ENCODE assay signal across 16 cellular contexts in the genomic region with DNA sequence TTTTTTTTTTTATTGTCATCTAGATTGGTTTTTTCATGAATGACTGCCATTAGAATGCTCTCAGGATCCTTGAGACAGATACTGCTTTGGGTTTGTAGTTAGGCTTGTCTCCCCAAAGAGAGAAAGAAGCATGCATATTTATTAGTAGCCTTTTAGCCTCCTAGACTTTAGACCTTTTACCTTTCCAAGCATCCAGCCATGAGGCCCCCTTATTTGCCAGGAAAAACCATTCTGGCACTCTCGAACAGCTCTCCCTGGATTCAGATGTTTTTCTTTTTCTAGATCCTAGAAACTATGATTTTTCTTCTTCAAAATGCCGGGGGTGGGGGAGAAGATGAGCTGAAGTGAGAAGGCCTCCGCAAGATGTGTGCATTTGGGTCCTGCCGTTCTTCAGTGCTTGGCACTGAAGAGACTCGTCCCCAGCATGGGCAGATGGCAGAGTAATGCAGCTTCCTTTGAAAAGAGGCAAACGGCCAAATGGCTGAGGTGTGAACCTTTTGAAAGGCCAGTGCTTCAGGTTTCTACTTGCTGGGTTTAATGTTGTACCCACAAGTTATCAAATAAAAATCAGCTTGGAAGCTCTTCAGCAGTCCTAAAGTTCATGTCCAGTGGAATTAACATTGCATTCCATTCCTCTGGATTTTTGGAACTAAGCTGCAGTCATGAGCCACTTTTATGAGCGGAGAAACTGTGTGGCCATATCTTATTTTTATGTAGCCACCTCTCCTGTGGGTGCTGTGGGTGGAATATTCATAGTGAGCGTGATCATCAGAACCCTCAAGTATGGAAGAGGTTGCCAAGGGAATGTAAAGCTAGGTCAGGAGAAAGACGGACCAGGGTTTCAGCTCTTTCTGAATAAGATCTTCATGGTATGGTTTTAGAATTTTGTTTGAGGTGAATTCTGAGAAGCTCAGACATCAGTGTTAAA. TPM values are rescaled to one million over a fixed set of nuclear protein-coding genes. Genes with fewer than 3 reads are reported as not detected.
A peak's percentile ranks its signal among the peaks of the same experiment; 100 is the strongest.
DNase-seq lines count a peak whose midpoint lies in the region; ATAC-seq, FAIRE-seq and TF ChIP-seq lines count a peak whose summit lies in the region.
"Had no signal": no experiment of that assay in that cellular context is flagged by ENCODE, and none has a peak within 500 bp of the region (broad histone marks: within the 10 kb centered on the region; RNA-seq: fewer than 3 reads in every experiment).

No MANE protein-coding gene starts in this region.

- H3K36me3 ChIP-seq in CD8-positive, alpha-beta T cell (ENCODE audit: insufficient read depth, low read length): no peaks in the 10 kb centered on the region
- H3K36me3 ChIP-seq in Loucy (ENCODE audit: insufficient read depth, low read length): peaks cover 18% of the 10 kb centered on the region; the same call in 1 of the 2 replicates
- H3K36me3 ChIP-seq in neural progenitor cell: no peaks in the 10 kb centered on the region

- CTCF ChIA-PET in CD8-positive, alpha-beta T cell (lab: Charles Lee): interaction anchor here (0.5 to 3.0 kb wide), 3 partner anchors 10 to 572 kb away, joined by 3 to 21 read pairs (median 12); no protein-coding TSS in a partner anchor

- ATAC-seq in CD8-positive, alpha-beta T cell: no peak
- no peak for ATAC-seq in HG03520 (IDR thresholded peaks at IDR 0.05; ENCODE audit: unreplicated experiment)
- ATAC-seq: activated CD8-positive, alpha-beta memory T cell treated with anti-CD3 and anti-CD28 coated beads, Interleukin-2, amount 10 ng/mL, durations not matched to agents 7 days and 5 days had no signal

- no peak for TF ChIP-seq CTCF in CD8-positive, alpha-beta T cell (IDR thresholded peaks at IDR 0.05)
- TF ChIP-seq CTCF in Loucy (conservative IDR thresholded peaks at IDR 0.05; ENCODE audit: low read length): no peak
- no peak for TF ChIP-seq CTCF in neural progenitor cell (IDR thresholded peaks at IDR 0.05)
- TF ChIP-seq CTCF in D721Med (IDR thresholded peaks at IDR 0.05; ENCODE audit: insufficient read depth, missing control alignments): no peak

- H3K4me1 Mint-ChIP-seq in CD8-positive, alpha-beta T cell (ENCODE audit: low read depth): peaks cover 53% of the 10 kb centered on the region
- H3K4me1 Mint-ChIP-seq in neural progenitor cell: peaks cover 43% of the 10 kb centered on the region

- H3K36me3 Mint-ChIP-seq in CD8-positive, alpha-beta T cell: peaks cover 6% of the 10 kb centered on the region
- H3K36me3 Mint-ChIP-seq in neural progenitor cell: peaks cover 6% of the 10 kb centered on the region
- H3K36me3 Mint-ChIP-seq: activated CD8-positive, alpha-beta memory T cell treated with anti-CD3 and anti-CD28 coated beads, Interleukin-2, amount 10 ng/mL, durations not matched to agents 7 days and 5 days had no signal

- intact Hi-C loops in CD8-positive, alpha-beta T cell (cut with DNase I, micrococcal nuclease): loop anchor here in 1 of 2 experiments (10.0 kb wide), 1 partner anchor 1414 kb away; the partner anchor contains the start of gene AATF

- POLR2A ChIA-PET in CD8-positive, alpha-beta T cell (lab: Charles Lee): interaction anchor here (1.0 kb wide), 1 partner anchor 10 kb away, joined by 3 read pairs; no protein-coding TSS in a partner anchor

- no peaks in the 10 kb centered on the region for H3F3A ChIP-seq in Loucy (ENCODE audit: low read depth)
- H3F3A ChIP-seq in neural progenitor cell (ENCODE audit: low read depth): no peaks in the 10 kb centered on the region

- H3K9me3 Mint-ChIP-seq in CD8-positive, alpha-beta T cell: no peaks in the 10 kb centered on the region
- no peaks in the 10 kb centered on the region for H3K9me3 Mint-ChIP-seq in neural progenitor cell

- H3K27me3 Mint-ChIP-seq in CD8-positive, alpha-beta T cell (ENCODE audit: low read depth): no peaks in the 10 kb centered on the region
- H3K27me3 Mint-ChIP-seq in neural progenitor cell (ENCODE audit: insufficient read depth, low read depth): no peaks in the 10 kb centered on the region
- H3K27me3 Mint-ChIP-seq: activated CD8-positive, alpha-beta memory T cell treated with anti-CD3 and anti-CD28 coated beads, Interleukin-2, amount 10 ng/mL, durations not matched to agents 7 days and 5 days; B cell had no signal

- DNase-seq in CD8-positive, alpha-beta T cell: no peak
- DNase-seq in cerebellum (ENCODE audit: low spot score) (peak; percentile 87), neural progenitor cell (ENCODE audit: low spot score) (no peak), D721Med (ENCODE audit: insufficient read length, low spot score) (no peak), erythroblast (lab: John Stamatoyannopoulos, UW) (no peak), AG20443 (ENCODE audit: low spot score) (no peak)
- DNase-seq: activated CD8-positive, alpha-beta memory T cell treated with anti-CD3 and anti-CD28 coated beads, Interleukin-2, amount 10 ng/mL, durations not matched to agents 7 days and 5 days; activated naive CD4-positive, alpha-beta T cell treated with anti-CD3 and anti-CD28 coated beads, Interleukin-2, amount 50 U/mL, for 16 hours; central memory CD4-positive, alpha-beta T cell; KG1; mesendoderm; NCI-H2029 treated with DMSO at 0.1 percent for 48 hours; upper lobe of left lung had no signal

- H3K9me2 ChIP-seq in Loucy (replicated peaks; ENCODE audit: low read depth, low read length): no peaks in the 10 kb centered on the region

- H3K27ac ChIP-seq in CD8-positive, alpha-beta T cell (ENCODE audit: low read depth, low read length): no peak overlapping the region
- H3K27ac ChIP-seq in neural progenitor cell: no peak overlapping the region

- peak overlapping the region; percentile 28 for H3K27ac Mint-ChIP-seq in CD8-positive, alpha-beta T cell
- no peak overlapping the region for H3K27ac Mint-ChIP-seq in neural progenitor cell
- H3K27ac Mint-ChIP-seq: activated CD8-positive, alpha-beta memory T cell treated with anti-CD3 and anti-CD28 coated beads, Interleukin-2, amount 10 ng/mL, durations not matched to agents 7 days and 5 days; B cell had no signal

- H3K9ac ChIP-seq in Loucy (ENCODE audit: low read depth, low read length, poor library complexity, severe bottlenecking) (no peak overlapping the region), neural progenitor cell (peak overlapping the region; percentile 1)

- no peak overlapping the region for H3K4me3 Mint-ChIP-seq in CD8-positive, alpha-beta T cell
- no peak overlapping the region for H3K4me3 Mint-ChIP-seq in neural progenitor cell
- H3K4me3 Mint-ChIP-seq: activated CD8-positive, alpha-beta memory T cell treated with anti-CD3 and anti-CD28 coated beads, Interleukin-2, amount 10 ng/mL, durations not matched to agents 7 days and 5 days; B cell had no signal

- no peak for FAIRE-seq in D721Med (lab: Jason Lieb, UNC)

- peak overlapping the region; percentile 88 for H3K4me2 ChIP-seq in Loucy (ENCODE audit: low read depth, low read length, poor library complexity, severe bottlenecking)
- no peak overlapping the region for H3K4me2 ChIP-seq in neural progenitor cell

- H3K4me3 ChIP-seq in CD8-positive, alpha-beta T cell (ENCODE audit: low read depth, low read length): no peak overlapping the region
- H3K4me3 ChIP-seq in Loucy (ENCODE audit: low read length, poor library complexity, severe bottlenecking) (peak overlapping the region; percentile 47), neural progenitor cell (no peak overlapping the region)
- H3K4me3 ChIP-seq: upper lobe of left lung had no signal

- H4K20me1 ChIP-seq in Loucy (ENCODE audit: insufficient read depth, low read length, poor library complexity, severe bottlenecking): peaks cover 22% of the 10 kb centered on the region
- peaks cover 79% of the 10 kb centered on the region for H4K20me1 ChIP-seq in neural progenitor cell (ENCODE audit: low read depth)

- H2AFZ ChIP-seq in Loucy (ENCODE audit: low read length) (no peak overlapping the region), neural progenitor cell (replicated peaks) (no peak overlapping the region)

- H3K9me3 ChIP-seq in CD8-positive, alpha-beta T cell (ENCODE audit: low read length): no peaks in the 10 kb centered on the region
- no peaks in the 10 kb centered on the region for H3K9me3 ChIP-seq in Loucy (ENCODE audit: insufficient read depth, low read depth, low read length)
- H3K9me3 ChIP-seq in neural progenitor cell (ENCODE audit: low read depth): no peaks in the 10 kb centered on the region
- H3K9me3 ChIP-seq: upper lobe of left lung had no signal

- no peak for TF ChIP-seq POLR2A in erythroblast (IDR thresholded peaks at IDR 0.05; ENCODE audit: low read length)

- H3K27me3 ChIP-seq in CD8-positive, alpha-beta T cell (ENCODE audit: insufficient read depth, low read length): no peaks in the 10 kb centered on the region
- H3K27me3 ChIP-seq in Loucy (ENCODE audit: insufficient read depth, low read length, poor library complexity, severe bottlenecking): no peaks in the 10 kb centered on the region
- H3K27me3 ChIP-seq in neural progenitor cell: no peaks in the 10 kb centered on the region
- H3K27me3 ChIP-seq: upper lobe of left lung had no signal

- peaks cover 65% of the 10 kb centered on the region for H3K79me2 ChIP-seq in Loucy (ENCODE audit: insufficient read depth, low read length)
- peaks cover 81% of the 10 kb centered on the region for H3K79me2 ChIP-seq in neural progenitor cell (ENCODE audit: low read depth)

- peaks cover 10% of the 10 kb centered on the region for H3K4me1 ChIP-seq in CD8-positive, alpha-beta T cell (ENCODE audit: insufficient read depth, low read length)
- peaks cover 56% of the 10 kb centered on the region for H3K4me1 ChIP-seq in Loucy (ENCODE audit: insufficient read depth, low read length, poor library complexity, severe bottlenecking)
- H3K4me1 ChIP-seq in neural progenitor cell: peaks cover 28% of the 10 kb centered on the region

RNA-seq across cellular contexts. Expression of gene SOCS7, which starts 7.2 kb away (rescaled TPM):
- 10 to 100 TPM; 10.6 to 11.4 TPM for total RNA-seq in CD8-positive, alpha-beta T cell
- total RNA-seq in cerebellum: 41.6 TPM
- 17.8 and 27.0 TPM in 2 replicates for total RNA-seq in neural progenitor cell (ENCODE audit: low replicate concordance)

RNA-seq across cellular contexts. Expression of gene GPR179, which starts 15.1 kb away (rescaled TPM):
- total RNA-seq in CD8-positive, alpha-beta T cell: under 1 TPM in 1 of 2 experiments, not detected in 1; 0.56 TPM
- 0.45 TPM for total RNA-seq in cerebellum
- total RNA-seq in neural progenitor cell (ENCODE audit: low replicate concordance): 0.22 TPM in 1 of 2 replicates, not detected in the other
- total RNA-seq: B cell had no signal
